19 cellular contexts compared by ENCODE assay signal in the genomic region with DNA sequence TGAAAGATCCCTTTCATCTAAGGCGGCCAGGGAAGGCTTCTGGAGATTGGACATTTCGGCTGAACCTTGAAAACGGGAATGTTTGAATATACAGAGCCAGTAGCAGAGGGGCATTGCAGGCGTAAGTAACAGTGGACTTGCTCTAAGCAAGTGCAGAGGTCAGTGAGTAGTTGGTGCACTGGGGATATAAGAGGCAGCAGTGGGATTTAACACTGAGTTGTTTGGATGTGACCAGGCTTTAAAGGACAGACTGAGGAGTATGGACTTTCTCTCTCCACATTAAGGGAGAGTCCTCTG. TPM values are rescaled to one million over a fixed set of nuclear protein-coding genes. Genes with fewer than 3 reads are reported as not detected.
A peak's percentile ranks its signal among the peaks of the same experiment; 100 is the strongest.
DNase-seq lines count a peak whose midpoint lies in the region; TF ChIP-seq lines count a peak whose summit lies in the region.
"Had no signal": no experiment of that assay in that cellular context is flagged by ENCODE, and none has a peak within 500 bp of the region (broad histone marks: within the 10 kb centered on the region; RNA-seq: fewer than 3 reads in every experiment).

No MANE protein-coding gene starts in this region.

- 76 to 84% methylated on average over 4 of the region's 4 CpGs for WGBS in lower leg skin, 2 donors

- no peaks in the 10 kb centered on the region for H3K36me3 ChIP-seq in HUES48 (ENCODE audit: control insufficient read depth, insufficient read depth, low read length)
- H3K36me3 ChIP-seq: breast epithelium, heart right ventricle, thyroid gland had no signal

- DNase-seq in astrocyte of the cerebellum (ENCODE audit: low read depth) (no peak), substantia nigra (lab: John Stamatoyannopoulos, UW) (no peak), NCI-H2081 (lab: John Stamatoyannopoulos, UW) (no peak), G401 (ENCODE audit: low spot score) (no peak), lower leg skin (ENCODE audit: low spot score in 2 of 2) (no peak)
- DNase-seq: activated CD4-positive, alpha-beta T cell treated with anti-CD3 and anti-CD28 coated beads, Interleukin-2, amount 10 ng/mL, durations not matched to agents 7 days and 5 days; activated naive CD4-positive, alpha-beta T cell treated with Interleukin-2 at 50 U/mL for 16 hours; NCI-H1092 treated with DMSO at 0.1 percent for 48 hours; NCI-H2107; NCI-H526 treated with DMSO at 0.1 percent for 48 hours; PC-3; small intestine had no signal

- in situ Hi-C loops in astrocyte of the cerebellum (cut with HindIII; ENCODE audit: low sequenced_read_pairs) (no loop called here), G401 (cut with HindIII; ENCODE audit: low sequenced_read_pairs) (no loop called here)

- intact Hi-C loops in lower leg skin (cut with DNase I; ENCODE audit: low total_unique reads): no loop called here

- TF ChIP-seq CTCF in astrocyte of the cerebellum (IDR thresholded peaks at IDR 0.05; ENCODE audit: low read depth, low read length, missing control alignments) (no peak), lower leg skin (IDR thresholded peaks at IDR 0.05) (no peak)

- H3K4me3 ChIP-seq in HUES48 (ENCODE audit: low read depth, low read length) (peak overlapping the region; percentile 27; the same call in 1 of the 2 replicates), astrocyte of the cerebellum (ENCODE audit: low read depth, low read length) (peak overlapping the region; percentile 57), iPS-18c (ENCODE audit: insufficient read depth, low read depth, low read length) (peak overlapping the region; percentile 76; the same call in 1 of the 2 replicates), lower leg skin (ENCODE audit: low read depth, poor library complexity, severe bottlenecking) (no peak overlapping the region)
- H3K4me3 ChIP-seq: mucosa of descending colon had no signal

- peaks cover 14% of the 10 kb centered on the region for H3K4me1 ChIP-seq in HUES48 (ENCODE audit: control insufficient read depth, insufficient read depth, low read length)
- H3K4me1 ChIP-seq: breast epithelium, parathyroid adenoma had no signal

- H3K27ac ChIP-seq in HUES48 (ENCODE audit: low read depth, low read length) (no peak overlapping the region), substantia nigra (ENCODE audit: low read depth, low read length, poor library complexity, severe bottlenecking) (peak overlapping the region; percentile 68)
- H3K27ac ChIP-seq: breast epithelium, heart right ventricle, parathyroid adenoma had no signal

- H3K27me3 ChIP-seq in HUES48 (ENCODE audit: control insufficient read depth, insufficient read depth, low read length): peaks cover 39% of the 10 kb centered on the region
- H3K27me3 ChIP-seq: breast epithelium, thyroid gland had no signal

- H3K9ac ChIP-seq in HUES48 (ENCODE audit: low read depth, low read length): no peak overlapping the region
- H3K9ac ChIP-seq: parathyroid adenoma had no signal

- no peaks in the 10 kb centered on the region for H3K9me3 ChIP-seq in HUES48 (ENCODE audit: control insufficient read depth, insufficient read depth, low read length)
- no peaks in the 10 kb centered on the region for H3K9me3 ChIP-seq in iPS-18c (ENCODE audit: control insufficient read depth, insufficient read depth, low read length)
- H3K9me3 ChIP-seq: breast epithelium, heart right ventricle, mucosa of descending colon, thyroid gland had no signal

- TF ChIP-seq POLR2A in lower leg skin (IDR thresholded peaks at IDR 0.05): no peak

RNA-seq across cellular contexts. Expression of gene ARNT2, which starts 1.3 kb away (rescaled TPM):
- total RNA-seq in G401 (2014; rRNA removed; shearing (Covaris generic)): not detected in 2 replicates
- total RNA-seq in lower leg skin: 1 to 10 TPM; 1.7 to 8.7 (median 3.0) TPM
- total RNA-seq: activated CD4-positive, alpha-beta T cell treated with anti-CD3 and anti-CD28 coated beads, Interleukin-2, amount 10 ng/mL, durations not matched to agents 7 days and 5 days had no signal
